Comparison of ENCODE assay signal across 20 cellular contexts in the genomic region with DNA sequence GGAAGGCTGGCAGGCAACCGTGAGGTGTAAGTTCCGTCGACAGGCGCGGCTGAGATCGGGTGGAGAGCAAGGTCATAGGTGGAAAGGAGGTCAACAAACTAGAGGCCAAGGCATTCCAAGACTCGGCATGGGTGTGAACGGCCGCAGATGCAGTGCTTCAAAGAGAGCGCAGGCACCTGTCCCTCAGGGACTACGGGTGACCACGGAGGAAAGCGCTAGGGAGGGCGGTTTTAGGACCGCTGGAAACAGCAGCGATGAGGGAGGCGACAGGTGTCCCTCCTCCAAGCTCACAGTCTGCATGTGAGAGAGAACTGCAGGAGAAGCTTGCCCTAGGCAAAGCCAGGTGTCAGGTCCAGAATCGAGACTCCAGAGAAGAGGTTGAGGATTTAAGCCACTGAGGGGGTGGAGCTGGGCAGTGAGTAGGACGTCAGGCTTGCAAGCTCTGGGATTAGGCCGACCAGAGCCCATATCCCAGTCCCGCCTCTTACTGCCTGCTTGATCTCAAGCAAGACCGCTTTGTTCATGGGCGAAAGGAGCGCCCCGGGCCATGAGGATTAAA. TPM values are rescaled to one million over a fixed set of nuclear protein-coding genes. Genes with fewer than 3 reads are reported as not detected.
A peak's percentile ranks its signal among the peaks of the same experiment; 100 is the strongest.
DNase-seq lines count a peak whose midpoint lies in the region; ATAC-seq, FAIRE-seq and TF ChIP-seq lines count a peak whose summit lies in the region.
"Had no signal": no experiment of that assay in that cellular context is flagged by ENCODE, and none has a peak within 500 bp of the region (broad histone marks: within the 10 kb centered on the region; RNA-seq: fewer than 3 reads in every experiment).

No MANE protein-coding gene starts in this region.

- H3K9me1 ChIP-seq in endothelial cell of umbilical vein (replicated peaks; ENCODE audit: control insufficient read depth, extremely low read depth, insufficient read depth, low read length): no peaks in the 10 kb centered on the region

- H2AFZ ChIP-seq in endothelial cell of umbilical vein (ENCODE audit: low read depth, low read length): no peak overlapping the region

- POLR2A ChIA-PET in endothelial cell of umbilical vein (lab: Charles Lee): no interaction called here

- intact Hi-C loops in endothelial cell of umbilical vein (cut with micrococcal nuclease): no loop called here

- no peak overlapping the region for H3K27ac ChIP-seq in HUES48 (ENCODE audit: low read depth, low read length)
- no peak overlapping the region for H3K27ac ChIP-seq in endothelial cell of umbilical vein (ENCODE audit: insufficient read depth, low read depth, low read length)
- no peak overlapping the region for H3K27ac ChIP-seq in coronary artery
- H3K27ac ChIP-seq: BLaER1, breast epithelium had no signal

- H3K27me3 Mint-ChIP-seq in naive B cell: peaks cover 47 to 55% (median 54%) of the 10 kb centered on the region in 3 donors

- peak; percentile 78 for DNase-seq in DMS53 (lab: John Stamatoyannopoulos, UW)
- DNase-seq in endothelial cell of umbilical vein (ENCODE audit: low read depth, low spot score): no peak
- DNase-seq in naive B cell: no peak
- DNase-seq in coronary artery (ENCODE audit: low spot score): no peak
- DNase-seq in stimulated activated CD4-positive, alpha-beta T cell treated with anti-CD3 and anti-CD28 coated beads, Interleukin-15, amount 100 ng/mL, for 24 hours: no peak
- no peak for DNase-seq in NCI-H510A treated with DMSO at 0.1 percent for 48 hours (lab: John Stamatoyannopoulos, UW)
- DNase-seq: activated T-cell treated with anti-CD3 and anti-CD28 coated beads, Interleukin-2, amount 50 U/mL, for 4 hours; GF-D8; NCI-H226 had no signal

- no peak for TF ChIP-seq CTCF in endothelial cell of umbilical vein (IDR thresholded peaks at IDR 0.05; ENCODE audit: extremely low read depth in 1 of 2, insufficient read depth in 1 of 2, low read depth in 1 of 2, low read length in 2 of 2)
- no peak for TF ChIP-seq CTCF in coronary artery (IDR thresholded peaks at IDR 0.05)

- no TSS peak for BruUV-seq in endothelial cell of umbilical vein (replicated peaks; lab: Mats Ljungman, UMichigan)

- no peaks in the 10 kb centered on the region for H3K9me3 ChIP-seq in HUES48 (ENCODE audit: control insufficient read depth, insufficient read depth, low read length)
- no peaks in the 10 kb centered on the region for H3K9me3 ChIP-seq in endothelial cell of umbilical vein (replicated peaks; ENCODE audit: control insufficient read depth, insufficient read depth, low read length)
- H3K9me3 ChIP-seq: breast epithelium had no signal

- H3K4me3 ChIP-seq in HUES48 (ENCODE audit: low read depth, low read length) (peak overlapping the region; percentile 61), endothelial cell of umbilical vein (replicated peaks in 1 of 3; ENCODE audit: insufficient read depth in 1 of 3, low read depth in 1 of 3, low read length in 3 of 3) (no peak overlapping the region), coronary artery (no peak overlapping the region)
- H3K4me3 ChIP-seq: breast epithelium, smooth muscle cell had no signal

- no peak for ATAC-seq in naive B cell (ENCODE audit: low read depth in 2 of 2)
- no peak for ATAC-seq in GM21576 (IDR thresholded peaks at IDR 0.05; ENCODE audit: unreplicated experiment)
- ATAC-seq: activated CD4-positive, CD25-positive, alpha-beta regulatory T cell treated with anti-CD3 and anti-CD28 coated beads, Interleukin-2, amount 50 U/mL, for 24 hours; activated T-cell treated with anti-CD3 and anti-CD28 coated beads, Interleukin-2, amount 50 U/mL, for 4 hours; HCT116 had no signal

- H3K9ac ChIP-seq in HUES48 (ENCODE audit: low read depth, low read length) (no peak overlapping the region), endothelial cell of umbilical vein (replicated peaks; ENCODE audit: extremely low read depth, insufficient read depth, low read length) (no peak overlapping the region)
- H3K9ac ChIP-seq: BLaER1 had no signal

- no peaks in the 10 kb centered on the region for H4K20me1 ChIP-seq in endothelial cell of umbilical vein (replicated peaks; ENCODE audit: control insufficient read depth, extremely low read depth, insufficient read depth, low read length)
- H4K20me1 ChIP-seq: BLaER1 had no signal

- TF ChIP-seq POLR2A in endothelial cell of umbilical vein (IDR thresholded peaks at IDR 0.05; ENCODE audit: low read depth, low read length): no peak

- peaks cover 18% of the 10 kb centered on the region for H3K4me1 ChIP-seq in HUES48 (ENCODE audit: control insufficient read depth, insufficient read depth, low read length)
- H3K4me1 ChIP-seq in endothelial cell of umbilical vein (ENCODE audit: control insufficient read depth, extremely low read depth, insufficient read depth, low read length): peaks cover 9% of the 10 kb centered on the region
- H3K4me1 ChIP-seq: breast epithelium had no signal

- H3K4me3 Mint-ChIP-seq in naive B cell: peak overlapping the region in 6 of 8 donors; percentile 25 to 73 (median 50)

- peaks cover 0 to 25% of the 10 kb centered on the region in 2 donors for H3K36me3 Mint-ChIP-seq in naive B cell

- no peak for FAIRE-seq in endothelial cell of umbilical vein (lab: Jason Lieb, UNC)
- FAIRE-seq: islet of Langerhans had no signal

- dilution Hi-C loops in endothelial cell of umbilical vein (cut with MboI; ENCODE audit: extremely low pct_ligation_motif_present, low sequenced_read_pairs): no loop called here

- peaks cover 77% of the 10 kb centered on the region for H3K27me3 ChIP-seq in HUES48 (ENCODE audit: control insufficient read depth, insufficient read depth, low read length)
- H3K27me3 ChIP-seq in endothelial cell of umbilical vein (ENCODE audit: control insufficient read depth in 2 of 2, insufficient read depth in 2 of 2, low read length in 2 of 2): peaks cover 59 to 65% of the 10 kb centered on the region in 2 experiments

- H3K4me2 ChIP-seq in endothelial cell of umbilical vein (ENCODE audit: insufficient read depth, low read length): no peak overlapping the region
- H3K4me2 ChIP-seq: BLaER1, smooth muscle cell had no signal

- H3K27ac Mint-ChIP-seq in naive B cell: peak overlapping the region in 3 of 6 donors; percentile 42 to 84 (median 50)

- no peaks in the 10 kb centered on the region for H3K36me3 ChIP-seq in HUES48 (ENCODE audit: control insufficient read depth, insufficient read depth, low read length)
- no peaks in the 10 kb centered on the region for H3K36me3 ChIP-seq in endothelial cell of umbilical vein (ENCODE audit: control insufficient read depth in 2 of 2, extremely low read depth in 1 of 2, insufficient read depth in 2 of 2, low read length in 2 of 2)
- H3K36me3 ChIP-seq: BLaER1, breast epithelium had no signal

- peaks cover 21 to 33% (median 31%) of the 10 kb centered on the region in 3 donors for H3K4me1 Mint-ChIP-seq in naive B cell

- CTCF ChIA-PET in endothelial cell of umbilical vein (lab: Charles Lee): interaction anchor here (1.0 to 1.9 kb wide), 3 partner anchors 9 to 388 kb away, joined by 3 to 6 read pairs (median 4); no protein-coding TSS in a partner anchor

- H3K79me2 ChIP-seq in endothelial cell of umbilical vein (ENCODE audit: control insufficient read depth, insufficient read depth, low read length): no peaks in the 10 kb centered on the region

- peaks cover 0 to 26% (median 7%) of the 10 kb centered on the region in 7 donors for H3K9me3 Mint-ChIP-seq in naive B cell
- H3K9me3 Mint-ChIP-seq: activated T-cell treated with anti-CD3 and anti-CD28 coated beads, Interleukin-2, amount 50 U/mL, for 4 hours had no signal

TF ChIP-seq in endothelial cell of umbilical vein, 7 proteins besides CTCF, POLR2A, EP300 and RAD21:
- TF ChIP-seq, protein P1, sequence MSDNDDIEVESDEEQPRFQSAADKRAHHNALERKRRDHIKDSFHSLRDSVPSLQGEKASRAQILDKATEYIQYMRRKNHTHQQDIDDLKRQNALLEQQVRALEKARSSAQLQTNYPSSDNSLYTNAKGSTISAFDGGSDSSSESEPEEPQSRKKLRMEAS (IDR thresholded peaks at IDR 0.05; ENCODE audit: insufficient read depth, insufficient read length): no peak
- TF ChIP-seq MYC (IDR thresholded peaks at IDR 0.05; ENCODE audit: low read depth, low read length) (no peak), JUN (IDR thresholded peaks at IDR 0.05; ENCODE audit: borderline replicate concordance, insufficient read depth, insufficient read length, low read depth) (no peak), EZH2 (IDR thresholded peaks at IDR 0.05; ENCODE audit: borderline replicate concordance, low read depth, low read length, severe bottlenecking) (peak; percentile 85)

RNA-seq across cellular contexts. Expression of a gene that starts 1.6 kb away (rescaled TPM):
- not detected in 2 replicates for total RNA-seq in endothelial cell of umbilical vein
- polyA plus RNA-seq in endothelial cell of umbilical vein (not detected in 2 replicates), naive B cell (ENCODE audit: low read depth in 6 of 6) (not detected)
- polyA plus RNA-seq in endothelial cell of umbilical vein (2011; cell fraction: cytosol; rRNA removed): not detected in 2 replicates
- not detected in 2 replicates for polyA plus RNA-seq in endothelial cell of umbilical vein (2011; cell fraction: nucleus; rRNA removed)
- not detected in 2 replicates for polyA plus RNA-seq in endothelial cell of umbilical vein (2012)
- polyA minus RNA-seq in endothelial cell of umbilical vein: not detected in 2 replicates
- not detected for polyA minus RNA-seq in endothelial cell of umbilical vein (2011; cell fraction: cytosol; rRNA and poly(A)+ RNA removed)
- polyA minus RNA-seq in endothelial cell of umbilical vein (2011; cell fraction: nucleus; rRNA and poly(A)+ RNA removed): not detected in 2 replicates
- total RNA-seq: activated T-cell treated with anti-CD3 and anti-CD28 coated beads, Interleukin-2, amount 50 U/mL, for 4 hours; breast epithelium; epithelial cell of proximal tubule; myocyte; OCI-LY7; smooth muscle cell had no signal
- polyA plus RNA-seq: smooth muscle cell had no signal

RNA-seq across cellular contexts. Expression of a gene that starts 29.2 kb away (rescaled TPM):
- total RNA-seq in endothelial cell of umbilical vein: 9.1 and 9.9 TPM in 2 replicates
- polyA plus RNA-seq in endothelial cell of umbilical vein (1.8 and 2.4 TPM in 2 replicates), naive B cell (ENCODE audit: low read depth in 6 of 6) (1 to 10 TPM; 1.8 to 8.0 (median 6.0) TPM)
- 3.2 and 4.0 TPM in 2 replicates for polyA plus RNA-seq in endothelial cell of umbilical vein (2011; cell fraction: cytosol; rRNA removed)
- polyA plus RNA-seq in endothelial cell of umbilical vein (2011; cell fraction: nucleus; rRNA removed): 3.7 and 5.1 TPM in 2 replicates
- 9.9 and 10.5 TPM in 2 replicates for polyA plus RNA-seq in endothelial cell of umbilical vein (2012)
- 3.2 and 3.4 TPM in 2 replicates for polyA minus RNA-seq in endothelial cell of umbilical vein
- polyA minus RNA-seq in endothelial cell of umbilical vein (2011; cell fraction: cytosol; rRNA and poly(A)+ RNA removed): 2.8 TPM
- 5.1 and 6.6 TPM in 2 replicates for polyA minus RNA-seq in endothelial cell of umbilical vein (2011; cell fraction: nucleus; rRNA and poly(A)+ RNA removed)
